In the genomic region with DNA sequence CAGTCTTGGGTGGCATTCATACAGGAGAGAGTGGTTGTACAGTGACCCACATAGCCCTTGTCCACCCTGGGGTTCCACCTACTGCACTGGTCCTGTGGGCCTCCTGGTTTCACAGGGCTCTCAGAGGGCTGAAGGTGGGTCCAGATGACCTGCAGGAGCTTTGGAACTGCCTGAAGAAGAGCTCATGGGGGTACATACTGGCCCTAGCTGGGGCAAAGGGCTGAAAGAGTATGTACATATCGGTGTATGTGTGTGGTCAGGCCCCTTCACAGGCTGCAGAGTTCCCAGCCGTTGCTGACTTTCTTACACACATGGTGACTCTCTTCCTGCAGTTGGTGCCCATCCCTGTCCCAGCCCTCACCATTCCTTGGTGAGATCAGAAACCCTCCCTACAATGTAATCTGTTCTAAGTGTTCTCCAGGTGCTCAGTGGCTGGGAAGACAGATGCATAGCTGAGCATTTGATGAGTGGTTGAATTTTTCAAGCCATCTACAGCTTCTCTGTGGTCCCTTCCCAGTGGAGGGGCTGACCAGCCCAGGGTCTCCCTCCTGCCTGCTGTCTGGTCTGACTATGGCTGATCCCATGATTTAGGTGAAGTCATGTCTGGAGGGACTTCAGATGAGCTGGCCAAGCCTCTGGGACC, we compare ENCODE assay signal across 11 cellular contexts. TPM values are rescaled to one million over a fixed set of nuclear protein-coding genes. Genes with fewer than 3 reads are reported as not detected.
DNase-seq lines count a peak whose midpoint lies in the region; ATAC-seq and TF ChIP-seq lines count a peak whose summit lies in the region.
"Had no signal": no experiment of that assay in that cellular context is flagged by ENCODE, and none has a peak within 500 bp of the region (broad histone marks: within the 10 kb centered on the region; RNA-seq: fewer than 3 reads in every experiment).

No MANE protein-coding gene starts in this region.

- DNase-seq in chondrocyte (ENCODE audit: low spot score) (peak; percentile 32), posterior vena cava (ENCODE audit: low spot score) (peak; percentile 63), DMS 273 (lab: John Stamatoyannopoulos, UW; ENCODE audit: unreplicated experiment) (no peak), ovary (no peak)
- no peak for DNase-seq in activated effector memory CD4-positive, alpha-beta T cell treated with Interleukin-2 at 50 U/mL for 16 hours
- DNase-seq: KG1, NCI-H2029 had no signal

- no peaks in the 10 kb centered on the region for H3K9me3 Mint-ChIP-seq in chondrocyte (ENCODE audit: low read depth)

- no peak for TF ChIP-seq EP300 in ovary (IDR thresholded peaks at IDR 0.05)

- no peaks in the 10 kb centered on the region for H3K27me3 Mint-ChIP-seq in chondrocyte (ENCODE audit: low read depth)

- H3K27ac ChIP-seq in BLaER1 = peak overlapping the region; percentile 95; the same call in 1 of the 2 replicates
- peak overlapping the region; percentile 93 for H3K27ac ChIP-seq in KOPT-K1 (ENCODE audit: low read depth, low read length, poor library complexity, severe bottlenecking)
- H3K27ac ChIP-seq in ovary = no peak overlapping the region

- intact Hi-C loops in posterior vena cava (cut with DNase I) = loop anchor here in 1 of 2 donors (10.0 kb wide), 1 partner anchor 142 kb away; no protein-coding TSS in a partner anchor
- intact Hi-C loops in ovary (cut with DNase I) = loop anchor here in 1 of 4 donors (10.0 kb wide), 1 partner anchor 152 kb away; a partner anchor contains a TSS

- no peak for TF ChIP-seq POLR2A in ovary (IDR thresholded peaks at IDR 0.05)

- TF ChIP-seq CTCF in chondrocyte (IDR thresholded peaks at IDR 0.05) = no peak
- TF ChIP-seq CTCF in ovary (IDR thresholded peaks at IDR 0.05) = no peak

- peaks cover 27% of the 10 kb centered on the region for H3K4me1 Mint-ChIP-seq in chondrocyte (ENCODE audit: low read depth)

- H3K4me1 ChIP-seq in BLaER1 (peaks cover 79% of the 10 kb centered on the region), ovary (ENCODE audit: insufficient read depth) (peaks cover 13% of the 10 kb centered on the region)

- H3K9me3 ChIP-seq in BLaER1 (no peaks in the 10 kb centered on the region), KOPT-K1 (ENCODE audit: insufficient read depth, low read length, poor library complexity, severe bottlenecking) (no peaks in the 10 kb centered on the region), ovary (no peaks in the 10 kb centered on the region)
- H3K9me3 ChIP-seq: right atrium auricular region had no signal

- H3K36me3 Mint-ChIP-seq in chondrocyte (ENCODE audit: low read depth) = peaks cover 7% of the 10 kb centered on the region

- WGBS in ovary, 3 donors = 76 to 93% (median 86%) methylated on average over 2 of the region's 2 CpGs

- no peak overlapping the region for H3K4me3 ChIP-seq in BLaER1
- no peak overlapping the region for H3K4me3 ChIP-seq in ovary
- H3K4me3 ChIP-seq: right atrium auricular region had no signal

- no peak for ATAC-seq in GM18870 (IDR thresholded peaks at IDR 0.05; ENCODE audit: unreplicated experiment)

- H3K27ac Mint-ChIP-seq in chondrocyte (ENCODE audit: unreplicated experiment) = no peak overlapping the region

- no peaks in the 10 kb centered on the region for H3K27me3 ChIP-seq in BLaER1
- H3K27me3 ChIP-seq in ovary = no peaks in the 10 kb centered on the region
- H3K27me3 ChIP-seq: right atrium auricular region had no signal

- H3K9ac ChIP-seq in BLaER1 = no peak overlapping the region

- H3K4me2 ChIP-seq in BLaER1 = peak overlapping the region; percentile 87

- H4K20me1 ChIP-seq in BLaER1 = peaks cover 14% of the 10 kb centered on the region

- no peak overlapping the region for H3K4me3 Mint-ChIP-seq in chondrocyte (ENCODE audit: unreplicated experiment)

- H3K36me3 ChIP-seq in BLaER1 = peaks cover 11% of the 10 kb centered on the region
- H3K36me3 ChIP-seq in KOPT-K1 (ENCODE audit: insufficient read depth, low read length) = peaks cover 4% of the 10 kb centered on the region; the same call in 1 of the 2 replicates
- H3K36me3 ChIP-seq in ovary = no peaks in the 10 kb centered on the region
- H3K36me3 ChIP-seq: right atrium auricular region had no signal

RNA-seq across cellular contexts. Expression of a gene that starts 2.5 kb away (rescaled TPM):
- total RNA-seq in chondrocyte (32.2 to 38.0 TPM (median 37.7 TPM) in 3 replicates), posterior vena cava (10 to 100 TPM; 28.0 to 30.8 TPM), ovary (10 to 100 TPM; 32.4 to 77.1 (median 48.2) TPM)
- polyA plus RNA-seq in ovary = 10 to 100 TPM; 12.5 to 32.2 TPM

RNA-seq across cellular contexts. Expression of a gene that starts 59.6 kb away (rescaled TPM):
- total RNA-seq in chondrocyte = 12.2 to 15.9 TPM (median 12.7 TPM) in 3 replicates
- 10 to 100 TPM in 1 of 2 donors, 1 to 10 TPM in 1; 6.6 to 11.6 TPM for total RNA-seq in posterior vena cava
- total RNA-seq in ovary = 10 to 100 TPM in 2 of 7 donors, 1 to 10 TPM in 5; 4.8 to 15.7 (median 8.5) TPM
- polyA plus RNA-seq in ovary = 1 to 10 TPM; 5.4 to 9.5 TPM

RNA-seq across cellular contexts. Expression of a gene that starts 59.7 kb away (rescaled TPM):
- 5.8 to 6.7 TPM (median 6.6 TPM) in 3 replicates for total RNA-seq in chondrocyte
- total RNA-seq in posterior vena cava = 1 to 10 TPM; 5.4 to 5.8 TPM
- 10 to 100 TPM in 3 of 7 donors, 1 to 10 TPM in 4; 6.8 to 14.0 (median 9.7) TPM for total RNA-seq in ovary
- polyA plus RNA-seq in ovary = 1 to 10 TPM; 9.2 to 9.3 TPM

Comparison
In these comparisons a context has a peak if more than half of its experiments do, and no peak if none do; other contexts are left out.
1. H3K27ac ChIP-seq: peak in BLaER1 (single experiment) and KOPT-K1 (single experiment); none in ovary (0 of 2).
2. DNase-seq: peak in chondrocyte (single experiment) and posterior vena cava (single experiment); none in activated effector memory CD4-positive, alpha-beta T cell treated with Interleukin-2 at 50 U/mL for 16 hours (single experiment), DMS 273 (single experiment) and ovary (0 of 5).